8 cellular contexts compared by ENCODE assay signal in the genomic region with DNA sequence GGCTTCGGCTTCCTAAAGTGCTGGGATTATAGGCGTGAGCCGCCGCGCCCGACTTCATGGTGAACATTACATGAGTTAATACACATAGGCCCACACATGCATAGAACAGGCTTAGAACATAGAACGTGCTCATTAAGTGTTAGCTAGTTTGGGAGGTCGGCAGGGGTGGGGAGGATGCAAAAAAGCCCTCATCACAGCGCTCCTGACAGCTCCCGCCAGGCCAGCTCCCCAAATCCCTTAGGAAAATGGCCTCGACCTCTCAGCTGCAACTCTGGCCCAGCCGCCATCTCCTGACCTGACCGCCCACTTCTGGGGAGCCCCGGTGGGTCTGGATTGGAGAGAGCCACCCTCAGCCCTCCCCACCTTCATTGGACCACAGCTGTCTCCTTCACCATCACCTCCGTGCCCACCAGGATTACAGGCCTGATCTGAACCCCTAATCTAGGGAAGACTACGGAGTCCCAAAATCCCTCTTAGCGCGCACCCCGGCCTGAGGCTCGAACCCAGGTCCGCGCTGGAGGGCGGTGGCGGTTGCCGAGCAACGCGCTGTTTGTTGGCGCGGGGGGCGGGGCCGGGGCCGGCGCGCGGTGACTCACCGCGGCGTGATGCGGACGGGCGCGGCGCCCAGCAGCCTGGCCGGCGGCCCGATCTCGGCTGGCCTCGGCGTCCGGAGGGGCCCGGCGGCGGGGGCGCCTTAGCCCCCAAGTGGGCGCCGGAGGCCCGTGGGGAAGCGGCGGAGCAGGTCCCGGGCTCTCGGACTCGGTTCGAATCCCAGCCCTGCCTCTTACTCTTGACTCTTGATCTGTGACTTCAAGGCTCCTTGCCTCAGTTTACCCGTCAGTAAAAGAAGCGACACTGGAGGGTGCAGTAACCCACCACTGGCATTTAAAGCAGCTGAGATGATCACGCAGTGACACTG. TPM values are rescaled to one million over a fixed set of nuclear protein-coding genes. Genes with fewer than 3 reads are reported as not detected.
DNase-seq lines count a peak whose midpoint lies in the region; ATAC-seq and TF ChIP-seq lines count a peak whose summit lies in the region.

No MANE protein-coding gene starts in this region.

- no peak for TF ChIP-seq CTCF in GM20000 (IDR thresholded peaks at IDR 0.05; ENCODE audit: extremely low read depth, missing control alignments)
- TF ChIP-seq CTCF in mesothelial cell of epicardium (IDR thresholded peaks at IDR 0.05; ENCODE audit: unreplicated experiment): no peak

- no peak overlapping the region for H3K4me2 ChIP-seq in Karpas-422 (ENCODE audit: low read depth, low read length, poor library complexity, severe bottlenecking)

- peaks cover 32% of the 10 kb centered on the region for H3K4me1 Mint-ChIP-seq in mesothelial cell of epicardium
- peaks cover 52% of the 10 kb centered on the region for H3K4me1 Mint-ChIP-seq in stimulated activated naive CD8-positive, alpha-beta T cell treated with anti-CD3 and anti-CD28 coated beads, Interleukin-15, amount 100 ng/mL, for 72 hours

- no peaks in the 10 kb centered on the region for H3K9me2 ChIP-seq in Karpas-422 (replicated peaks; ENCODE audit: insufficient read depth, low read length)

- H3K4me1 ChIP-seq in Karpas-422 (ENCODE audit: low read length): peaks cover 18% of the 10 kb centered on the region

- no peak overlapping the region for H3K27ac ChIP-seq in Karpas-422 (ENCODE audit: low read length)

- H3K9me3 Mint-ChIP-seq in mesothelial cell of epicardium: no peaks in the 10 kb centered on the region
- no peaks in the 10 kb centered on the region for H3K9me3 Mint-ChIP-seq in stimulated activated naive CD8-positive, alpha-beta T cell treated with anti-CD3 and anti-CD28 coated beads, Interleukin-15, amount 100 ng/mL, for 72 hours

- ATAC-seq in stimulated activated naive CD8-positive, alpha-beta T cell treated with anti-CD3 and anti-CD28 coated beads, Interleukin-15, amount 100 ng/mL, for 72 hours: no peak
- ATAC-seq in GM21529 (IDR thresholded peaks at IDR 0.05; ENCODE audit: unreplicated experiment): no peak

- TF ChIP-seq POLR2A in erythroblast (IDR thresholded peaks at IDR 0.05; ENCODE audit: low read length): no peak

- H3K36me3 ChIP-seq in Karpas-422 (ENCODE audit: insufficient read depth, low read length): no peaks in the 10 kb centered on the region

- no peaks in the 10 kb centered on the region for H3K36me3 Mint-ChIP-seq in mesothelial cell of epicardium

- H2AFZ ChIP-seq in Karpas-422 (ENCODE audit: low read length): no peak overlapping the region

- H3K27me3 ChIP-seq in Karpas-422 (ENCODE audit: low read length): no peaks in the 10 kb centered on the region

- H4K20me1 ChIP-seq in Karpas-422 (ENCODE audit: insufficient read depth, low read depth, low read length): no peaks in the 10 kb centered on the region

- peak overlapping the region; percentile 48 for H3K4me3 Mint-ChIP-seq in mesothelial cell of epicardium
- peak overlapping the region; percentile 69 to 81 for H3K4me3 Mint-ChIP-seq in stimulated activated naive CD8-positive, alpha-beta T cell treated with anti-CD3 and anti-CD28 coated beads, Interleukin-15, amount 100 ng/mL, for 72 hours

- no peaks in the 10 kb centered on the region for H3K9me3 ChIP-seq in Karpas-422 (ENCODE audit: low read length)

- H3K27me3 Mint-ChIP-seq in mesothelial cell of epicardium (ENCODE audit: low read depth): no peaks in the 10 kb centered on the region
- H3K27me3 Mint-ChIP-seq in stimulated activated naive CD8-positive, alpha-beta T cell treated with anti-CD3 and anti-CD28 coated beads, Interleukin-15, amount 100 ng/mL, for 72 hours: no peaks in the 10 kb centered on the region

- H3K27ac Mint-ChIP-seq in mesothelial cell of epicardium: peak overlapping the region; percentile 99
- H3K27ac Mint-ChIP-seq in stimulated activated naive CD8-positive, alpha-beta T cell treated with anti-CD3 and anti-CD28 coated beads, Interleukin-15, amount 100 ng/mL, for 72 hours: peak overlapping the region; percentile 80 to 89

- no peak overlapping the region for H3K4me3 ChIP-seq in Karpas-422 (ENCODE audit: low read length)

- no peaks in the 10 kb centered on the region for H3K79me2 ChIP-seq in Karpas-422 (ENCODE audit: low read length)

- H3K9ac ChIP-seq in Karpas-422 (ENCODE audit: low read length): no peak overlapping the region

- peak; percentile 73 for DNase-seq in GM20000 (ENCODE audit: low spot score)
- DNase-seq in NCI-H774 (lab: John Stamatoyannopoulos, UW): peak; percentile 81
- peak; percentile 76 to 84 for DNase-seq in activated T-cell treated with anti-CD3 and anti-CD28 coated beads, Interleukin-2, amount 50 U/mL, for 48 hours
- peak; percentile 91 to 96 for DNase-seq in erythroblast (lab: John Stamatoyannopoulos, UW)
- DNase-seq in mesothelial cell of epicardium (ENCODE audit: low spot score in 2 of 2, unreplicated experiment in 2 of 2): peak; percentile 79 to 90
- peak; percentile 71 for DNase-seq in stimulated activated naive CD8-positive, alpha-beta T cell treated with anti-CD3 and anti-CD28 coated beads, Interleukin-15, amount 100 ng/mL, for 72 hours
- DNase-seq in Karpas-422: no peak

RNA-seq across cellular contexts. Expression of a gene that starts 26.7 kb away (rescaled TPM):
- 4.9 to 8.6 TPM (median 8.2 TPM) in 3 replicates for total RNA-seq in mesothelial cell of epicardium
- total RNA-seq in Karpas-422 (2014; rRNA removed; shearing (Covaris generic); ENCODE audit: low replicate concordance): not detected in 2 replicates

RNA-seq across cellular contexts. Expression of a gene that starts 55.0 kb away (rescaled TPM):
- total RNA-seq in mesothelial cell of epicardium: 21.5 to 23.6 TPM (median 22.7 TPM) in 3 replicates
- total RNA-seq in Karpas-422 (2014; rRNA removed; shearing (Covaris generic); ENCODE audit: low replicate concordance): 6.8 and 7.3 TPM in 2 replicates

RNA-seq across cellular contexts. Expression of a gene that starts 55.7 kb away (rescaled TPM):
- total RNA-seq in mesothelial cell of epicardium: 6.3 to 7.2 TPM (median 7.0 TPM) in 3 replicates
- 0.47 TPM in 1 of 2 replicates, not detected in the other for total RNA-seq in Karpas-422 (2014; rRNA removed; shearing (Covaris generic); ENCODE audit: low replicate concordance)

RNA-seq across cellular contexts. Expression of a gene that starts 55.8 kb away (rescaled TPM):
- total RNA-seq in mesothelial cell of epicardium: 59.2 to 66.0 TPM (median 62.8 TPM) in 3 replicates
- total RNA-seq in Karpas-422 (2014; rRNA removed; shearing (Covaris generic); ENCODE audit: low replicate concordance): 9.9 and 28.6 TPM in 2 replicates
